1 cellular context compared by ENCODE assay signal in the genomic region with DNA sequence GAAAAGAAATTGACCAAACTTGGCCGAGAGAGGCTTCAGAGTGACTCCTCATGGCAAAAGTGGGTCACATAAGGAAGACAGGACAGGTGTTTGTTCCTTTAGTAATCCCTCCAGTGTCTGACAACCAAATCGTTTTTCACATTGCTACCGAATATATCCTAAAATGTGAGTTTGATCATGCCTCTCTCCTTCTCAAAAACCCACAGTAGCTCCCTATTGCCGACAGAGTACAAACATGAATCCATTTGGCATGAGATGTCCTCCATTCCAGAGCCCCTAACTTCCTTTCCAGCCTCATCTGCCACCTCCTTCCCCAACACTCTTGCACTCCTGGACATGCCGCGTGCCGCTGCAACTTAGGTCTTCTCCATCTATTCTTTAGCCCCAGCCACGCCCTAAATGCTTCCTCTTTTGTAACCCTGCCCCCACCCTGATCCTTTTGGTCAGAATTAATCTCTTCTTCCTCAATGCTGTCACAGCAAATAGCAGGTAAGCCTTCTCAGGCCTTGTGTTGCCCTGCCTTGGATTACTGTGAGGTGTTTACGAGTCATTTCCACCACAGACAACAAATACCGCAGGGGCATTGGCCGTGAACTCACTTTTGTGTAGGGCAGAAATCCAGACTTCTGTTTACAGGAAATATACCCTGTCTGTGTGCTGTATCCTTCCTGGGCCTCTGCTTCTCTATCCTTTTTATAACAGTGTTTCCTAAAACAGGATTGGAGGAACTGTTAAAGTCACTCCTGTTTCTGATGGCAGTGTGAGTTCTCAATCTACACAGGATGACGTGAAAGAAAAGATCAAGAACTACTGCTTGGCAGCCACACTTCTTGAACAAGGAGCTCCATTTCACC.
TF ChIP-seq lines count a peak whose summit lies in the region.

No MANE protein-coding gene starts in this region.

TF ChIP-seq in K562, 482 proteins besides CTCF, POLR2A, EP300 and RAD21 (continued from another document):
- TF ChIP-seq, protein P1, sequence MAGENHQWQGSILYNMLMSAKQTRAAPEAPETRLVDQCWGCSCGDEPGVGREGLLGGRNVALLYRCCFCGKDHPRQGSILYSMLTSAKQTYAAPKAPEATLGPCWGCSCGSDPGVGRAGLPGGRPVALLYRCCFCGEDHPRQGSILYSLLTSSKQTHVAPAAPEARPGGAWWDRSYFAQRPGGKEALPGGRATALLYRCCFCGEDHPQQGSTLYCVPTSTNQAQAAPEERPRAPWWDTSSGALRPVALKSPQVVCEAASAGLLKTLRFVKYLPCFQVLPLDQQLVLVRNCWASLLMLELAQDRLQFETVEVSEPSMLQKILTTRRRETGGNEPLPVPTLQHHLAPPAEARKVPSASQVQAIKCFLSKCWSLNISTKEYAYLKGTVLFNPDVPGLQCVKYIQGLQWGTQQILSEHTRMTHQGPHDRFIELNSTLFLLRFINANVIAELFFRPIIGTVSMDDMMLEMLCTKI (IDR thresholded peaks at IDR 0.05; ENCODE audit: partially characterized antibody), result no peak
- TF ChIP-seq NEUROD1 (IDR thresholded peaks at IDR 0.05; ENCODE audit: borderline replicate concordance, low read depth, low read length, partially characterized antibody), result no peak
- TF ChIP-seq POLR2B (IDR thresholded peaks at IDR 0.05; ENCODE audit: low read depth, partially characterized antibody), result no peak
- TF ChIP-seq CBFA2T3 (IDR thresholded peaks at IDR 0.05), result no peak
- TF ChIP-seq ZKSCAN3 (CRISPR knock-in tag; IDR thresholded peaks at IDR 0.05), result no peak
- TF ChIP-seq, protein P2, sequence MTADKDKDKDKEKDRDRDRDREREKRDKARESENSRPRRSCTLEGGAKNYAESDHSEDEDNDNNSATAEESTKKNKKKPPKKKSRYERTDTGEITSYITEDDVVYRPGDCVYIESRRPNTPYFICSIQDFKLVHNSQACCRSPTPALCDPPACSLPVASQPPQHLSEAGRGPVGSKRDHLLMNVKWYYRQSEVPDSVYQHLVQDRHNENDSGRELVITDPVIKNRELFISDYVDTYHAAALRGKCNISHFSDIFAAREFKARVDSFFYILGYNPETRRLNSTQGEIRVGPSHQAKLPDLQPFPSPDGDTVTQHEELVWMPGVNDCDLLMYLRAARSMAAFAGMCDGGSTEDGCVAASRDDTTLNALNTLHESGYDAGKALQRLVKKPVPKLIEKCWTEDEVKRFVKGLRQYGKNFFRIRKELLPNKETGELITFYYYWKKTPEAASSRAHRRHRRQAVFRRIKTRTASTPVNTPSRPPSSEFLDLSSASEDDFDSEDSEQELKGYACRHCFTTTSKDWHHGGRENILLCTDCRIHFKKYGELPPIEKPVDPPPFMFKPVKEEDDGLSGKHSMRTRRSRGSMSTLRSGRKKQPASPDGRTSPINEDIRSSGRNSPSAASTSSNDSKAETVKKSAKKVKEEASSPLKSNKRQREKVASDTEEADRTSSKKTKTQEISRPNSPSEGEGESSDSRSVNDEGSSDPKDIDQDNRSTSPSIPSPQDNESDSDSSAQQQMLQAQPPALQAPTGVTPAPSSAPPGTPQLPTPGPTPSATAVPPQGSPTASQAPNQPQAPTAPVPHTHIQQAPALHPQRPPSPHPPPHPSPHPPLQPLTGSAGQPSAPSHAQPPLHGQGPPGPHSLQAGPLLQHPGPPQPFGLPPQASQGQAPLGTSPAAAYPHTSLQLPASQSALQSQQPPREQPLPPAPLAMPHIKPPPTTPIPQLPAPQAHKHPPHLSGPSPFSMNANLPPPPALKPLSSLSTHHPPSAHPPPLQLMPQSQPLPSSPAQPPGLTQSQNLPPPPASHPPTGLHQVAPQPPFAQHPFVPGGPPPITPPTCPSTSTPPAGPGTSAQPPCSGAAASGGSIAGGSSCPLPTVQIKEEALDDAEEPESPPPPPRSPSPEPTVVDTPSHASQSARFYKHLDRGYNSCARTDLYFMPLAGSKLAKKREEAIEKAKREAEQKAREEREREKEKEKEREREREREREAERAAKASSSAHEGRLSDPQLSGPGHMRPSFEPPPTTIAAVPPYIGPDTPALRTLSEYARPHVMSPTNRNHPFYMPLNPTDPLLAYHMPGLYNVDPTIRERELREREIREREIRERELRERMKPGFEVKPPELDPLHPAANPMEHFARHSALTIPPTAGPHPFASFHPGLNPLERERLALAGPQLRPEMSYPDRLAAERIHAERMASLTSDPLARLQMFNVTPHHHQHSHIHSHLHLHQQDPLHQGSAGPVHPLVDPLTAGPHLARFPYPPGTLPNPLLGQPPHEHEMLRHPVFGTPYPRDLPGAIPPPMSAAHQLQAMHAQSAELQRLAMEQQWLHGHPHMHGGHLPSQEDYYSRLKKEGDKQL (CRISPR knock-in tag; IDR thresholded peaks at IDR 0.05; ENCODE audit: borderline replicate concordance), result no peak
- TF ChIP-seq ZC3H8 (IDR thresholded peaks at IDR 0.05), result no peak
- no peak for TF ChIP-seq BDP1 (IDR thresholded peaks at IDR 0.05; ENCODE audit: insufficient read depth, insufficient read length)
- TF ChIP-seq, protein P3, sequence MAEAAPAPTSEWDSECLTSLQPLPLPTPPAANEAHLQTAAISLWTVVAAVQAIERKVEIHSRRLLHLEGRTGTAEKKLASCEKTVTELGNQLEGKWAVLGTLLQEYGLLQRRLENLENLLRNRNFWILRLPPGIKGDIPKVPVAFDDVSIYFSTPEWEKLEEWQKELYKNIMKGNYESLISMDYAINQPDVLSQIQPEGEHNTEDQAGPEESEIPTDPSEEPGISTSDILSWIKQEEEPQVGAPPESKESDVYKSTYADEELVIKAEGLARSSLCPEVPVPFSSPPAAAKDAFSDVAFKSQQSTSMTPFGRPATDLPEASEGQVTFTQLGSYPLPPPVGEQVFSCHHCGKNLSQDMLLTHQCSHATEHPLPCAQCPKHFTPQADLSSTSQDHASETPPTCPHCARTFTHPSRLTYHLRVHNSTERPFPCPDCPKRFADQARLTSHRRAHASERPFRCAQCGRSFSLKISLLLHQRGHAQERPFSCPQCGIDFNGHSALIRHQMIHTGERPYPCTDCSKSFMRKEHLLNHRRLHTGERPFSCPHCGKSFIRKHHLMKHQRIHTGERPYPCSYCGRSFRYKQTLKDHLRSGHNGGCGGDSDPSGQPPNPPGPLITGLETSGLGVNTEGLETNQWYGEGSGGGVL (CRISPR knock-in tag; IDR thresholded peaks at IDR 0.05), result no peak
- no peak for TF ChIP-seq NFYB (IDR thresholded peaks at IDR 0.05; ENCODE audit: extremely low read depth, insufficient read length)
- no peak for TF ChIP-seq SMARCE1 (IDR thresholded peaks at IDR 0.05)
- no peak for TF ChIP-seq NR1H2 (CRISPR knock-in tag; IDR thresholded peaks at IDR 0.05)
- TF ChIP-seq, protein P4, sequence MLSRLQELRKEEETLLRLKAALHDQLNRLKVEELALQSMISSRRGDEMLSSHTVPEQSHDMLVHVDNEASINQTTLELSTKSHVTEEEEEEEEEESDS (CRISPR knock-in tag; IDR thresholded peaks at IDR 0.05), result no peak
- TF ChIP-seq ZNF143 (CRISPR knock-in tag; IDR thresholded peaks at IDR 0.05), result no peak
- no peak for TF ChIP-seq ELF2 (CRISPR knock-in tag; IDR thresholded peaks at IDR 0.05)
- TF ChIP-seq, protein P5, sequence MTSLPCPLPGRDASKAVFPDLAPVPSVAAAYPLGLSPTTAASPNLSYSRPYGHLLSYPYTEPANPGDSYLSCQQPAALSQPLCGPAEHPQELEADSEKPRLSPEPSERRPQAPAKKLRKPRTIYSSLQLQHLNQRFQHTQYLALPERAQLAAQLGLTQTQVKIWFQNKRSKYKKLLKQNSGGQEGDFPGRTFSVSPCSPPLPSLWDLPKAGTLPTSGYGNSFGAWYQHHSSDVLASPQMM (CRISPR knock-in tag; IDR thresholded peaks at IDR 0.05), result no peak
- no peak for TF ChIP-seq ZNF174 (CRISPR knock-in tag; IDR thresholded peaks at IDR 0.05)
- no peak for TF ChIP-seq ZKSCAN1 (IDR thresholded peaks at IDR 0.05; ENCODE audit: low read depth, low read length)
- TF ChIP-seq ETV1 (tag; conservative IDR thresholded peaks at IDR 0.05; ENCODE audit: low read depth), result no peak
- TF ChIP-seq, protein P6, sequence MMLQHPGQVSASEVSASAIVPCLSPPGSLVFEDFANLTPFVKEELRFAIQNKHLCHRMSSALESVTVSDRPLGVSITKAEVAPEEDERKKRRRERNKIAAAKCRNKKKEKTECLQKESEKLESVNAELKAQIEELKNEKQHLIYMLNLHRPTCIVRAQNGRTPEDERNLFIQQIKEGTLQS (IDR thresholded peaks at IDR 0.05), result no peak
- TF ChIP-seq, protein P6 (CRISPR knock-in tag; conservative IDR thresholded peaks at IDR 0.05), result no peak
